9 cellular contexts compared by ENCODE assay signal in genomic region chr2:69453475-69454129, GRCh38.
DNase-seq lines count a peak whose midpoint lies in the region; ATAC-seq and TF ChIP-seq lines count a peak whose summit lies in the region.
"Had no signal": no experiment of that assay in that cellular context is flagged by ENCODE, and none has a peak within 500 bp of the region (broad histone marks: within the 10 kb centered on the region; RNA-seq: fewer than 3 reads in every experiment).

No MANE protein-coding gene starts in this region.

- no peaks in the 10 kb centered on the region for H3K9me3 Mint-ChIP-seq in central memory CD8-positive, alpha-beta T cell

- ATAC-seq in GM18508 (IDR thresholded peaks at IDR 0.05; ENCODE audit: insufficient read depth, unreplicated experiment) = peak; percentile 78
- peak; percentile 89 for ATAC-seq in HG03280 (IDR thresholded peaks at IDR 0.05; ENCODE audit: unreplicated experiment)
- no peak for ATAC-seq in central memory CD8-positive, alpha-beta T cell (replicated peaks; ENCODE audit: extremely low read depth, poor library complexity, severe bottlenecking)

- intact Hi-C loops in posterior cingulate gyrus (cut with DNase I) = loop anchor here (10.0 kb wide), 1 partner anchor 261 kb away; no protein-coding TSS in a partner anchor

- H3K36me3 Mint-ChIP-seq in central memory CD8-positive, alpha-beta T cell (ENCODE audit: insufficient read depth) = peaks cover 9% of the 10 kb centered on the region

- no peak overlapping the region for H3K4me3 Mint-ChIP-seq in central memory CD8-positive, alpha-beta T cell

- TF ChIP-seq CTCF in GM20000 (IDR thresholded peaks at IDR 0.05; ENCODE audit: extremely low read depth, missing control alignments) = no peak

- H3K27me3 Mint-ChIP-seq in central memory CD8-positive, alpha-beta T cell = no peaks in the 10 kb centered on the region

- peaks cover 6% of the 10 kb centered on the region for H3K4me1 Mint-ChIP-seq in central memory CD8-positive, alpha-beta T cell

- H3K27ac Mint-ChIP-seq in central memory CD8-positive, alpha-beta T cell (ENCODE audit: low read depth) = peak overlapping the region; percentile 56

- DNase-seq in GM20000 (ENCODE audit: low spot score) = peak; percentile 50
- no peak for DNase-seq in central memory CD8-positive, alpha-beta T cell (ENCODE audit: low spot score in 2 of 2)
- DNase-seq in anterior cingulate cortex (lab: John Stamatoyannopoulos, UW) = no peak
- no peak for DNase-seq in GOT3 (lab: John Stamatoyannopoulos, UW)
- DNase-seq in DMS79 (lab: John Stamatoyannopoulos, UW) = no peak
- no peak for DNase-seq in posterior cingulate gyrus
- DNase-seq: retina had no signal
